ENCODE assay signal across 14 cellular contexts in the genomic region with DNA sequence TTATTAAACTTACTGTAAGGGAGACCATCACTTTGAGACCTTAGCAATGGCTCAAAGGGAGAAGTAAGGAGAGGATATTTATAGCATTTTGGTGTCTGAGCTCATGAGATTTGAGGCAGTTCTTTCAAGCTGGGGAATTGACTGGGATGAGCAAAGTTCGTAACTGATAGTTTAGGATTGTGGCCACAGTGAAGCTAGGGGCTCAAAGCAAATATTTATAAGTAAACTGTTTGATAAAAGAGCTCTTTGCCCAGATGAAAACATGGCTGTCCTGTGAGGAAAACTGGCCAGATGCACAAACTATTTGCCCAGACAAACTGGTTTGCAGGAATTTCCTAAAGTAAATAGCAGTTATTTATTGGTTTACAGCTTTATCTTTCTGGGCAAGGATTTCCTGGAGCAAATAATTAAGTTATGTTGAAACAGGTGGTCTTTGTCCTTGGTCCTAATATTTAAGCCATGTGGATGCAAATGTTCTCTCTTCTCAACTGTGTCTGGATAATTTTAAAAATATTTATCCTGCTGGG.
"Had no signal": no experiment of that assay in that cellular context is flagged by ENCODE, and none has a peak within 500 bp of the region (broad histone marks: within the 10 kb centered on the region; RNA-seq: fewer than 3 reads in every experiment).

No MANE protein-coding gene starts in this region.

- H3K36me3 ChIP-seq: ascending aorta, breast epithelium, gastroesophageal sphincter, heart left ventricle, left ventricle myocardium inferior, thoracic aorta, upper lobe of left lung had no signal

- H3K4me3 ChIP-seq: ascending aorta, breast epithelium, gastroesophageal sphincter, heart left ventricle, left ventricle myocardium inferior, thoracic aorta, upper lobe of left lung had no signal

- DNase-seq: activated CD4-positive, alpha-beta T cell treated with anti-CD3 and anti-CD28 coated beads, Interleukin-2, amount 50 U/mL, for 48 hours; activated gamma-delta T cell; cerebellar nuclear complex; cortex of kidney; effector CD4-positive, alpha-beta T cell; heart left ventricle; left ventricle myocardium inferior; stimulated activated CD4-positive, alpha-beta T cell treated with anti-CD3 and anti-CD28 coated beads, Interleukin-4, amount 100 ng/mL, for 4 hours; T1000; upper lobe of left lung had no signal

- H3K27me3 ChIP-seq: ascending aorta, breast epithelium, upper lobe of left lung had no signal

- H3K27ac ChIP-seq: ascending aorta, breast epithelium, gastroesophageal sphincter, heart left ventricle, left ventricle myocardium inferior, thoracic aorta, upper lobe of left lung had no signal

- H3K4me1 ChIP-seq: ascending aorta, breast epithelium, gastroesophageal sphincter, heart left ventricle, left ventricle myocardium inferior, upper lobe of left lung had no signal

- H3K9me3 ChIP-seq: ascending aorta, breast epithelium, gastroesophageal sphincter, left ventricle myocardium inferior, thoracic aorta, upper lobe of left lung had no signal
